Comparison of ENCODE assay signal across 16 cellular contexts in the genomic region with DNA sequence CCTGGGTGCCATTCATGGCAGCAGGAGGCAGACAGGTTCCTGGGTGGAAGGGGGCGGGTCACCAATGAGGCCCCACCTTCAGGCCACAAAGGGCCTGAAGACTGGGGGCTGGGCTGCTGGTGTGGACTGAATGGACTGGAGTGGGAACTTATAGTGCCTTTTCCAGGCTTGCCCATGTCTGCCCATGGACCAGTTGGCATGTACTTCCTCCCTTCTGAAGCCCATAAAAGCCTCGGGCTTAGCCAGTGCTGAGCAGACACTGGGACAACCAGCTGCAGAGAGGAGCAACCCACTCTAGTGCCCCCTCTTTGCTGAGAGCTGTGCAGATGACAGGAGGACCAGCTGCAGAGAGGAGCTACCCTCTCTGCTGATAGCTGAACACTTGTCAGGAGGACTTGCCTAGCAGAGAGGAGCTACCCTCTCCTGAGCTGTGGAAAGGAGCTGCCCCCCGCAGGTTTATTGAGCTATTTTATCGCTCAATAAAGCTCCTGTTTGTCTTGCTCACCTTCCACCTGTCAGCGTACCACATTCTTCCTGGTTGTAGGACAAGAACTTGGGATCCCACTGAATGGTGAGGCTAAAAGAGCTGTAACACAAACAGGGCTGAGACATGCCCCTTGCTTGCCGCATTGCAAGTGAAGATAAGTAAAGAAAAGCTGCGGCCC. TPM values are rescaled to one million over a fixed set of nuclear protein-coding genes. Genes with fewer than 3 reads are reported as not detected.
DNase-seq lines count a peak whose midpoint lies in the region; ATAC-seq and TF ChIP-seq lines count a peak whose summit lies in the region.
"Had no signal": no experiment of that assay in that cellular context is flagged by ENCODE, and none has a peak within 500 bp of the region (broad histone marks: within the 10 kb centered on the region; RNA-seq: fewer than 3 reads in every experiment).

No MANE protein-coding gene starts in this region.

- H4K5ac ChIP-seq in H9 (ENCODE audit: insufficient read length, low read depth, low read length), result no peak overlapping the region

- H3K9me3 ChIP-seq in H9 (ENCODE audit: control insufficient read depth, low read depth, low read length) (no peaks in the 10 kb centered on the region), Panc1 (ENCODE audit: control insufficient read depth, insufficient read depth, low read depth, low read length) (no peaks in the 10 kb centered on the region), endodermal cell (ENCODE audit: control insufficient read depth, low read length) (no peaks in the 10 kb centered on the region), mucosa of rectum (ENCODE audit: control insufficient read depth in 2 of 2, low read length in 2 of 2) (no peaks in the 10 kb centered on the region), body of pancreas (no peaks in the 10 kb centered on the region)

- no peak overlapping the region for H3K4me2 ChIP-seq in H9 (ENCODE audit: insufficient read depth, insufficient read length, low read length)

- no peak overlapping the region for H3K4ac ChIP-seq in H9 (ENCODE audit: low read depth, low read length)

- H3K4me1 Mint-ChIP-seq in H9 (no peaks in the 10 kb centered on the region), endodermal cell (peaks cover 3% of the 10 kb centered on the region)

- H3K4me3 ChIP-seq in Panc1 (ENCODE audit: low read depth in 2 of 2, low read length in 2 of 2) (no peak overlapping the region), endodermal cell (ENCODE audit: low read length) (no peak overlapping the region), mucosa of rectum (ENCODE audit: low read length in 2 of 2) (no peak overlapping the region), body of pancreas (no peak overlapping the region)

- DNase-seq in H9, result peak; percentile 69
- no peak for DNase-seq in Panc1 (ENCODE audit: low read depth, low spot score)
- peak; percentile 81 for DNase-seq in endodermal cell
- no peak for DNase-seq in body of pancreas
- DNase-seq in HPDE6-E6E7 (ENCODE audit: extremely low spot score), result no peak
- DNase-seq: C1 segment of cervical spinal cord; Calu3; CD4-positive, alpha-beta memory T cell; COR-L47; DMS53; DMS79 treated with DMSO at 0.1 percent for 48 hours; GF-D8; GOT3; HCEC 1CT had no signal

- peak; percentile 34; the same call in 1 of the 2 replicates for ATAC-seq in Panc1
- no peak for ATAC-seq in body of pancreas
- ATAC-seq in GM18861 (IDR thresholded peaks at IDR 0.05; ENCODE audit: unreplicated experiment), result no peak

- no peaks in the 10 kb centered on the region for H3K79me1 ChIP-seq in H9 (ENCODE audit: insufficient read depth, low read depth, low read length, poor library complexity, severe bottlenecking)

- no peak overlapping the region for H3T11ph ChIP-seq in H9 (ENCODE audit: low read length)

- no peak overlapping the region for H2BK120ac ChIP-seq in H9 (ENCODE audit: low read depth, low read length, poor library complexity, severe bottlenecking)

- WGBS in H9 (ENCODE audit: extremely low coverage, insufficient read length, low lambda C conversion rate), result no CpG with 5 or more reads among the region's 7 CpGs
- WGBS in endodermal cell (ENCODE audit: insufficient coverage in 1 of 2, insufficient read length in 1 of 2), 2 experiments, result 93 to 96% methylated on average over 5 to 7 of the region's 7 CpGs
- 91 to 92% methylated on average over 6 to 7 of the region's 7 CpGs for WGBS in body of pancreas, 2 donors

- H2AK5ac ChIP-seq in H9 (ENCODE audit: insufficient read length, low read length), result no peak overlapping the region

- TF ChIP-seq CTCF in H9 (conservative IDR thresholded peaks at IDR 0.05), result peak; percentile 38
- TF ChIP-seq CTCF in Panc1 (IDR thresholded peaks at IDR 0.05), result no peak
- peak; percentile 47 for TF ChIP-seq CTCF in endodermal cell (conservative IDR thresholded peaks at IDR 0.05)
- no peak for TF ChIP-seq CTCF in body of pancreas (IDR thresholded peaks at IDR 0.05)

- no peak overlapping the region for H3K18ac ChIP-seq in H9 (ENCODE audit: insufficient read length, low read depth, low read length)

- no peak overlapping the region for H3K14ac ChIP-seq in H9 (ENCODE audit: insufficient read depth, low read length)

- H3K36me3 Mint-ChIP-seq in H9 (ENCODE audit: insufficient read depth in 1 of 3, low read depth in 3 of 3) (peaks cover 5 to 45% (median 39%) of the 10 kb centered on the region in 3 experiments; a peak in 5 of 7 replicates), endodermal cell (ENCODE audit: low read depth) (peaks cover 49% of the 10 kb centered on the region)

- H3K79me2 ChIP-seq in H9 (ENCODE audit: insufficient read depth, low read length), result no peaks in the 10 kb centered on the region

- no peaks in the 10 kb centered on the region for H3K23me2 ChIP-seq in H9 (ENCODE audit: insufficient read length, low read depth, low read length, poor library complexity, severe bottlenecking)

- BruUV-seq in Panc1 (replicated peaks; lab: Mats Ljungman, UMichigan), result no TSS peak

- H4K91ac ChIP-seq in H9 (ENCODE audit: insufficient read length, low read depth, low read length), result no peak overlapping the region

- H2BK5ac ChIP-seq in H9 (ENCODE audit: insufficient read length, low read length), result no peak overlapping the region

- H3K4me1 ChIP-seq in H9 (ENCODE audit: insufficient read depth, low read length), result no peaks in the 10 kb centered on the region
- no peaks in the 10 kb centered on the region for H3K4me1 ChIP-seq in Panc1 (ENCODE audit: control insufficient read depth, insufficient read depth, low read length)
- no peaks in the 10 kb centered on the region for H3K4me1 ChIP-seq in endodermal cell (ENCODE audit: control insufficient read depth, insufficient read depth, low read length)
- peaks cover 0 to 17% of the 10 kb centered on the region in 2 donors for H3K4me1 ChIP-seq in mucosa of rectum (ENCODE audit: control insufficient read depth in 2 of 2, insufficient read depth in 2 of 2, low read length in 2 of 2)
- H3K4me1 ChIP-seq in body of pancreas, result no peaks in the 10 kb centered on the region

- no peak overlapping the region for H2BK20ac ChIP-seq in H9 (ENCODE audit: low read depth, low read length, poor library complexity, severe bottlenecking)

- H2AFZ ChIP-seq in H9 (ENCODE audit: low read length), result no peak overlapping the region

- TF ChIP-seq POLR2A in body of pancreas (IDR thresholded peaks at IDR 0.05), result no peak

- CTCF ChIA-PET in Panc1 (lab: Charles Lee), result no interaction called here

- no peak overlapping the region for H2BK12ac ChIP-seq in H9 (ENCODE audit: insufficient read length, low read depth, low read length)

- H3K27me3 ChIP-seq in H9 (ENCODE audit: insufficient read depth, low read length) (no peaks in the 10 kb centered on the region), Panc1 (ENCODE audit: control insufficient read depth, insufficient read depth, low read length) (no peaks in the 10 kb centered on the region), endodermal cell (ENCODE audit: control insufficient read depth, insufficient read depth, low read length, poor library complexity, severe bottlenecking) (no peaks in the 10 kb centered on the region), mucosa of rectum (ENCODE audit: control insufficient read depth in 2 of 2, insufficient read depth in 2 of 2, low read length in 2 of 2) (no peaks in the 10 kb centered on the region), body of pancreas (no peaks in the 10 kb centered on the region)

- H3K23ac ChIP-seq in H9 (ENCODE audit: insufficient read length, low read depth, low read length), result no peak overlapping the region

- POLR2A ChIA-PET in Panc1 (lab: Charles Lee), result no interaction called here

- H4K20me1 ChIP-seq in H9 (ENCODE audit: control insufficient read depth, insufficient read depth, insufficient read length), result no peaks in the 10 kb centered on the region

- no peak overlapping the region for H4K8ac ChIP-seq in H9 (replicated peaks; ENCODE audit: insufficient read length, low read depth, low read length)

- intact Hi-C loops in Panc1 (cut with micrococcal nuclease; ENCODE audit: unreplicated experiment) (no loop called here), body of pancreas (cut with DNase I) (no loop called here)

- H3K4me3 Mint-ChIP-seq in H9, result no peak overlapping the region
- H3K4me3 Mint-ChIP-seq in endodermal cell, result no peak overlapping the region
- H3K4me3 Mint-ChIP-seq: CD4-positive, alpha-beta memory T cell had no signal

- H3K27ac Mint-ChIP-seq in H9 (no peak overlapping the region), endodermal cell (no peak overlapping the region)

- H3K36me3 ChIP-seq in Panc1 (ENCODE audit: control insufficient read depth, insufficient read depth, low read length) (peaks cover 22% of the 10 kb centered on the region), endodermal cell (ENCODE audit: control insufficient read depth, insufficient read depth, low read length) (peaks cover 84% of the 10 kb centered on the region), mucosa of rectum (ENCODE audit: control insufficient read depth in 2 of 2, insufficient read depth in 2 of 2, low read length in 2 of 2) (peaks cover 44 to 57% of the 10 kb centered on the region in 2 donors), body of pancreas (replicated peaks in 1 of 2; ENCODE audit: insufficient read depth in 1 of 2, low read depth in 2 of 2) (peaks cover 0 to 15% of the 10 kb centered on the region in 2 donors)

- H3K9ac ChIP-seq in H9 (ENCODE audit: extremely low read depth, insufficient read length, low read length) (no peak overlapping the region), endodermal cell (ENCODE audit: extremely low read depth, low read length, poor library complexity, severe bottlenecking) (no peak overlapping the region), mucosa of rectum (ENCODE audit: low read depth in 1 of 2, low read length in 2 of 2) (no peak overlapping the region)

- in situ Hi-C loops in Panc1 (cut with HindIII; ENCODE audit: low pct_unique_long_range_greater_than_20kb, low sequenced_read_pairs), result no loop called here

- no peak overlapping the region for H3K56ac ChIP-seq in H9 (ENCODE audit: insufficient read length, low read depth, low read length)

- no peaks in the 10 kb centered on the region for H3K27me3 Mint-ChIP-seq in H9 (ENCODE audit: low read depth)
- no peaks in the 10 kb centered on the region for H3K27me3 Mint-ChIP-seq in endodermal cell (ENCODE audit: insufficient read depth)
- H3K27me3 Mint-ChIP-seq: CD4-positive, alpha-beta memory T cell had no signal

- no peaks in the 10 kb centered on the region for H3K9me3 Mint-ChIP-seq in H9
- no peaks in the 10 kb centered on the region for H3K9me3 Mint-ChIP-seq in endodermal cell
- H3K9me3 Mint-ChIP-seq: CD4-positive, alpha-beta memory T cell had no signal

- H2BK15ac ChIP-seq in H9 (ENCODE audit: low read depth, low read length), result no peak overlapping the region

- no peak overlapping the region for H3K27ac ChIP-seq in H9 (ENCODE audit: insufficient read length, low read depth, low read length)
- H3K27ac ChIP-seq in Panc1 (ENCODE audit: low read length), result no peak overlapping the region
- H3K27ac ChIP-seq in endodermal cell (ENCODE audit: low read depth, low read length), result no peak overlapping the region
- peak overlapping the region; percentile 16 to 37 for H3K27ac ChIP-seq in mucosa of rectum (ENCODE audit: low read depth in 2 of 2, low read length in 2 of 2)
- no peak overlapping the region for H3K27ac ChIP-seq in body of pancreas

RNA-seq across cellular contexts. Expression of a gene that starts 34.0 kb away (rescaled TPM):
- total RNA-seq in H9 (2021) (13.4 and 16.5 TPM in 2 replicates), Panc1 (2021; ENCODE audit: unreplicated experiment) (15.6 TPM), endodermal cell (10 to 100 TPM; 23.8 to 32.4 TPM), body of pancreas (10 to 100 TPM in 1 of 2 donors, 1 to 10 TPM in 1; 5.9 to 12.2 TPM)
- polyA plus RNA-seq in Panc1 (2012; ENCODE audit: insufficient read length), result 5.7 TPM
- 20.6 TPM for polyA plus RNA-seq in endodermal cell (2013, experiment 1 of 2)
- polyA plus RNA-seq in endodermal cell (2013, experiment 2 of 2), result 20.0 TPM

RNA-seq across cellular contexts. Expression of a gene that starts 34.5 kb away (rescaled TPM):
- total RNA-seq in H9 (2021), result 16.5 and 17.0 TPM in 2 replicates
- 33.7 TPM for total RNA-seq in Panc1 (2021; ENCODE audit: unreplicated experiment)
- 15.8 TPM for polyA plus RNA-seq in Panc1 (2012; ENCODE audit: insufficient read length)
- 10 to 100 TPM; 10.6 to 16.3 TPM for total RNA-seq in endodermal cell
- polyA plus RNA-seq in endodermal cell (2013, experiment 1 of 2), result 24.7 TPM
- polyA plus RNA-seq in endodermal cell (2013, experiment 2 of 2), result 30.5 TPM
- total RNA-seq in body of pancreas, result 1 to 10 TPM; 2.3 to 6.2 TPM

Comparison
In these comparisons a context has a peak if more than half of its experiments do, and no peak if none do; other contexts are left out.
1. DNase-seq: peak in H9 (single experiment) and endodermal cell (single experiment); none in Panc1 (single experiment), body of pancreas (0 of 4) and HPDE6-E6E7 (single experiment).
2. H3K27ac ChIP-seq: peak in mucosa of rectum (2 of 2); none in H9 (single experiment), Panc1 (single experiment), endodermal cell (single experiment) and body of pancreas (0 of 4).
3. CTCF ChIP-seq: peak in H9 (single experiment) and endodermal cell (single experiment); none in Panc1 (single experiment) and body of pancreas (0 of 7).